31 cellular contexts compared by ENCODE assay signal in genomic region chr1:91032349-91032748, GRCh38.
"Had no signal": no experiment of that assay in that cellular context is flagged by ENCODE, and none has a peak within 500 bp of the region (broad histone marks: within the 10 kb centered on the region; RNA-seq: fewer than 3 reads in every experiment).

No MANE protein-coding gene starts in this region.

- H3K27ac ChIP-seq: Peyer's patch, SJSA1 had no signal

- ATAC-seq: PC-3 had no signal

- H3K4me3 ChIP-seq: Peyer's patch, SJSA1 had no signal

- H3K27me3 ChIP-seq: Peyer's patch, SJSA1 had no signal

- DNase-seq: Kasumi-1; MM.1S; MV-4-11; NCI-H1092; NCI-H1105; NCI-H1417 treated with DMSO at 0.1 percent for 48 hours; NCI-H1436 treated with DMSO at 0.1 percent for 48 hours; NCI-H1694 treated with DMSO at 0.1 percent for 48 hours; NCI-H187 treated with DMSO at 0.1 percent for 48 hours; NCI-H2029; NCI-H2081; NCI-H2171 treated with DMSO at 0.1 percent for 48 hours; NCI-H2227 treated with DMSO at 0.1 percent for 48 hours; NCI-H345; NCI-H446 treated with DMSO at 0.1 percent for 48 hours; NCI-H510A; NCI-H524; NCI-H526; NCI-H69; NCI-H748 treated with DMSO at 0.1 percent for 48 hours; NK-92 treated with Interleukin-12 subunit alpha and Interleukin-12 subunit beta, amount 100 ng/mL, for 24 hours; OCI-M1; PC-3; Peyer's patch; Right ventricle myocardium superior; RPMI8226; SHP77 treated with DMSO at 0.1 percent for 48 hours; SK-N-SH; SW 1271; T-helper 1 cell had no signal

- H3K9me3 ChIP-seq: Peyer's patch, SJSA1, SK-N-SH had no signal

- H3K36me3 ChIP-seq: Peyer's patch, SJSA1 had no signal

- H3K4me1 ChIP-seq: Peyer's patch, SJSA1 had no signal
